Comparison of ENCODE assay signal across 1 cellular context in the genomic region with DNA sequence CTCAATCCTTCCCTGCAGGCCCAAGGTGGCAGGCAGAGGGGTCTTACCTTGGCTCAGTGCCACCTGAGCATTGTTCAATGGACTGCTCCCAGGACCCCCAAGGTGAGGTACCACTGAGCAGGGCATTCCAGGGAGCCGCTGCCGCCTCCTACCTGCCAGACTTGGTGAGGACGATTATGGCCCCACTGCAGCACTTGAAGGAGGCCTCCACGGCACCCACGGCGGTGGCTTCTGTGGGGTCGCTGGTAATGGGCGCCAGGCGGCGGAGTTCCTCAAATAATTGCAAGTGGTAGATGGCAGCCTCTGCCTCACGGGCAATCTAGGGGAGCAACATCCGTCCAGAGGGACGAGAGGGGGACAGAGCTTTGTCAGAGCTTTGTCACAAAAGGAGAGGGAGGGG.
TF ChIP-seq lines count a peak whose summit lies in the region.

No MANE protein-coding gene starts in this region.

TF ChIP-seq in HCT116, 20 proteins besides CTCF, POLR2A, EP300 and RAD21 (continued from another document):
- TF ChIP-seq ELF1 (IDR thresholded peaks at IDR 0.05; ENCODE audit: borderline replicate concordance, low read depth), result no peak
- TF ChIP-seq MAX (IDR thresholded peaks at IDR 0.05), result no peak
- TF ChIP-seq, protein P1, sequence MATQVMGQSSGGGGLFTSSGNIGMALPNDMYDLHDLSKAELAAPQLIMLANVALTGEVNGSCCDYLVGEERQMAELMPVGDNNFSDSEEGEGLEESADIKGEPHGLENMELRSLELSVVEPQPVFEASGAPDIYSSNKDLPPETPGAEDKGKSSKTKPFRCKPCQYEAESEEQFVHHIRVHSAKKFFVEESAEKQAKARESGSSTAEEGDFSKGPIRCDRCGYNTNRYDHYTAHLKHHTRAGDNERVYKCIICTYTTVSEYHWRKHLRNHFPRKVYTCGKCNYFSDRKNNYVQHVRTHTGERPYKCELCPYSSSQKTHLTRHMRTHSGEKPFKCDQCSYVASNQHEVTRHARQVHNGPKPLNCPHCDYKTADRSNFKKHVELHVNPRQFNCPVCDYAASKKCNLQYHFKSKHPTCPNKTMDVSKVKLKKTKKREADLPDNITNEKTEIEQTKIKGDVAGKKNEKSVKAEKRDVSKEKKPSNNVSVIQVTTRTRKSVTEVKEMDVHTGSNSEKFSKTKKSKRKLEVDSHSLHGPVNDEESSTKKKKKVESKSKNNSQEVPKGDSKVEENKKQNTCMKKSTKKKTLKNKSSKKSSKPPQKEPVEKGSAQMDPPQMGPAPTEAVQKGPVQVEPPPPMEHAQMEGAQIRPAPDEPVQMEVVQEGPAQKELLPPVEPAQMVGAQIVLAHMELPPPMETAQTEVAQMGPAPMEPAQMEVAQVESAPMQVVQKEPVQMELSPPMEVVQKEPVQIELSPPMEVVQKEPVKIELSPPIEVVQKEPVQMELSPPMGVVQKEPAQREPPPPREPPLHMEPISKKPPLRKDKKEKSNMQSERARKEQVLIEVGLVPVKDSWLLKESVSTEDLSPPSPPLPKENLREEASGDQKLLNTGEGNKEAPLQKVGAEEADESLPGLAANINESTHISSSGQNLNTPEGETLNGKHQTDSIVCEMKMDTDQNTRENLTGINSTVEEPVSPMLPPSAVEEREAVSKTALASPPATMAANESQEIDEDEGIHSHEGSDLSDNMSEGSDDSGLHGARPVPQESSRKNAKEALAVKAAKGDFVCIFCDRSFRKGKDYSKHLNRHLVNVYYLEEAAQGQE (IDR thresholded peaks at IDR 0.05; ENCODE audit: low read depth), result no peak
